ENCODE assay signal across 15 cellular contexts in genomic region chr9:102035929-102036328, GRCh38.
DNase-seq lines count a peak whose midpoint lies in the region; ATAC-seq and TF ChIP-seq lines count a peak whose summit lies in the region.
"Had no signal": no experiment of that assay in that cellular context is flagged by ENCODE, and none has a peak within 500 bp of the region (broad histone marks: within the 10 kb centered on the region; RNA-seq: fewer than 3 reads in every experiment).

No MANE protein-coding gene starts in this region.

- H3K27ac Mint-ChIP-seq in chondrocyte (ENCODE audit: unreplicated experiment) = no peak overlapping the region
- H3K27ac Mint-ChIP-seq: activated CD4-positive, alpha-beta T cell treated with anti-CD3 and anti-CD28 coated beads, Interleukin-2, amount 10 ng/mL, durations not matched to agents 7 days and 5 days; CD8-positive, alpha-beta memory T cell had no signal

- no peaks in the 10 kb centered on the region for H3K36me3 Mint-ChIP-seq in chondrocyte (ENCODE audit: low read depth)
- H3K36me3 Mint-ChIP-seq: CD8-positive, alpha-beta memory T cell had no signal

- TF ChIP-seq CTCF in fibroblast of mammary gland (conservative IDR thresholded peaks at IDR 0.05; ENCODE audit: control insufficient read depth, insufficient read depth, low read depth, low read length) (no peak), chondrocyte (IDR thresholded peaks at IDR 0.05) (no peak)

- H3K4me3 ChIP-seq in fibroblast of mammary gland (ENCODE audit: control insufficient read depth, low read depth, low read length) = no peak overlapping the region
- H3K4me3 ChIP-seq: prostate gland had no signal

- H3K4me3 Mint-ChIP-seq in chondrocyte (ENCODE audit: unreplicated experiment) = no peak overlapping the region
- H3K4me3 Mint-ChIP-seq: activated CD4-positive, alpha-beta T cell treated with anti-CD3 and anti-CD28 coated beads, Interleukin-2, amount 10 ng/mL, durations not matched to agents 7 days and 5 days; CD8-positive, alpha-beta memory T cell had no signal

- intact Hi-C loops in left ventricle myocardium superior (cut with micrococcal nuclease) = no loop called here

- peak; percentile 88 for ATAC-seq in GM18870 (IDR thresholded peaks at IDR 0.05; ENCODE audit: unreplicated experiment)
- ATAC-seq in GM21723 (IDR thresholded peaks at IDR 0.05; ENCODE audit: unreplicated experiment) = peak; percentile 89
- peak; percentile 87 for ATAC-seq in HG03159 (IDR thresholded peaks at IDR 0.05; ENCODE audit: unreplicated experiment)
- no peak for ATAC-seq in left ventricle myocardium superior

- DNase-seq in fibroblast of mammary gland (ENCODE audit: low read depth) (peak; percentile 1), SW 1271 (lab: John Stamatoyannopoulos, UW) (no peak), chondrocyte (ENCODE audit: low spot score) (no peak), left ventricle myocardium superior (no peak)
- DNase-seq: activated CD4-positive, alpha-beta T cell treated with anti-CD3 and anti-CD28 coated beads, Interleukin-2, amount 10 ng/mL, durations not matched to agents 7 days and 5 days; activated gamma-delta T cell treated with Interleukin-2 at 50 U/mL for 16 hours; CD8-positive, alpha-beta memory T cell; mesendoderm; NCI-H187; stimulated activated CD4-positive, alpha-beta T cell treated with anti-CD3 and anti-CD28 coated beads, Interleukin-4, amount 100 ng/mL, for 4 hours; T-helper 1 cell had no signal

- peaks cover 2% of the 10 kb centered on the region for H3K9me3 Mint-ChIP-seq in chondrocyte (ENCODE audit: low read depth)
- H3K9me3 Mint-ChIP-seq: activated CD4-positive, alpha-beta T cell treated with anti-CD3 and anti-CD28 coated beads, Interleukin-2, amount 10 ng/mL, durations not matched to agents 7 days and 5 days had no signal

- H3K27me3 Mint-ChIP-seq in chondrocyte (ENCODE audit: low read depth) = no peaks in the 10 kb centered on the region
- H3K27me3 Mint-ChIP-seq: activated CD4-positive, alpha-beta T cell treated with anti-CD3 and anti-CD28 coated beads, Interleukin-2, amount 10 ng/mL, durations not matched to agents 7 days and 5 days; CD8-positive, alpha-beta memory T cell had no signal

- no peaks in the 10 kb centered on the region for H3K4me1 Mint-ChIP-seq in chondrocyte (ENCODE audit: low read depth)
- H3K4me1 Mint-ChIP-seq: activated CD4-positive, alpha-beta T cell treated with anti-CD3 and anti-CD28 coated beads, Interleukin-2, amount 10 ng/mL, durations not matched to agents 7 days and 5 days; CD8-positive, alpha-beta memory T cell had no signal
